In the genomic region with DNA sequence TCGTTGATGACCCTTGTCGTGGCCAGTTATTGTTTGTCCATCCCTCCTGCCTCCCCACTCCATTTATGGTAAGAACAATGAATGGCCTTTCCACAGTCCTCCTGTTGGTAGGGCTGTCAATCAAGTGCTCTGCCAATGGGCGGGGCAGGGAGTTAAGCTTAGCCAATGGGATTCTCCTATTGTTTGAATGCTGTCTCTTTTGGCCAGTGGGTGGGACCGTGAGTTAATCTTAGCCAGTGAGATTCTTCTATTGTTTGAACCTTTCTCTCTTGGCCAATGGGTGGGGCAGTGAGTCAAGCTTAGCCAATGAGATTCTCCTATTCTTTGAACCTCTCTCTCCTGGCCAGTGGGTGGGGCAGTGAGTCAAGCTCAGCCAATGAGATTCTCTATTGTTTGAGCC, we compare ENCODE assay signal across 17 cellular contexts.
"Had no signal": no experiment of that assay in that cellular context is flagged by ENCODE, and none has a peak within 500 bp of the region (broad histone marks: within the 10 kb centered on the region; RNA-seq: fewer than 3 reads in every experiment).

No MANE protein-coding gene starts in this region.

- H2AFZ ChIP-seq: parathyroid adenoma had no signal

- DNase-seq: activated B cell treated with CpG ODN at 0.5 μM for 24 hours; activated CD4-positive, alpha-beta memory T cell treated with anti-CD3 and anti-CD28 coated beads for 36 hours; activated CD4-positive, alpha-beta T cell treated with anti-CD3 and anti-CD28 coated beads for 4 hours; activated CD8-positive, alpha-beta memory T cell treated with anti-CD3 and anti-CD28 coated beads, Interleukin-2, amount 10 ng/mL, durations not matched to agents 7 days and 5 days; activated naive CD4-positive, alpha-beta T cell treated with Interleukin-2 at 50 U/mL for 16 hours; activated T-cell treated with anti-CD3 and anti-CD28 coated beads, Interleukin-2, amount 50 U/mL, for 1 hour; central memory CD4-positive, alpha-beta T cell; foreskin melanocyte; left lung; midbrain; spleen; stimulated activated CD4-positive, alpha-beta T cell treated with anti-CD3 and anti-CD28 coated beads, Interleukin-4, amount 100 ng/mL, for 4 hours; stimulated activated naive B cell treated with anti-CD40 and anti-IgM and Interleukin-4, amounts not matched to agents 10 μg/mL and 1 μg/mL and 100 μg/mL, for 72 hours; upper lobe of right lung had no signal

- FAIRE-seq: colon had no signal

- H3K36me3 ChIP-seq: left lung, spleen, upper lobe of right lung had no signal

- H3K9ac ChIP-seq: parathyroid adenoma had no signal

- H3K27me3 ChIP-seq: upper lobe of right lung had no signal

- H3K4me3 ChIP-seq: left lung, spleen, upper lobe of right lung had no signal

- H3K9me3 ChIP-seq: left lung, spleen, upper lobe of right lung had no signal

- ATAC-seq: activated CD8-positive, alpha-beta memory T cell treated with anti-CD3 and anti-CD28 coated beads, Interleukin-2, amount 10 ng/mL, durations not matched to agents 7 days and 5 days; left lung; sciatic nerve; stimulated activated naive B cell treated with anti-CD40 and anti-IgM and Interleukin-4, amounts not matched to agents 10 μg/mL and 1 μg/mL and 100 μg/mL, for 72 hours; upper lobe of right lung had no signal

- H3K27ac ChIP-seq: left lung, parathyroid adenoma, spleen, upper lobe of right lung had no signal

- H3K79me2 ChIP-seq: parathyroid adenoma had no signal

- H3K4me1 ChIP-seq: left lung, parathyroid adenoma, spleen, upper lobe of right lung had no signal
